In the genomic region with DNA sequence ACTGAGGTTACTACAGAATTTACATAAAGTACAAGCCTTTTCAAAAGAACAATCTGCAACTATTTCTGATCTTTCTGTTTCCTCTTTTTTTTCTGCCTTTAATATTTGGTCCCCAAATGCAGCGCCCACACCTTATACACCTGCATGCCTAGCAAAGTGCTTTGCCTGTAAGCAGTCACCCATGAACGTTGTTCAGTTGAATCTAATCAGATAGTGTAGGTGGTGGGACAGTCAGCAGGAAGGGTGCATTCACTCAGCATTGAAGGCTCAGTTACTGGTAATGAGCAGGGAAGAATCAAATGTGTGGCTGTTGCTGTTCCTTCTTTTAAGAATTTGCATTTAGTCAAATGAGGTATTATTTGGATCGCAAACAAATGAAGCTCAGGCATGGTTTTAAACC, we compare ENCODE assay signal across 11 cellular contexts.
A peak's percentile ranks its signal among the peaks of the same experiment; 100 is the strongest.
DNase-seq lines count a peak whose midpoint lies in the region; ATAC-seq, FAIRE-seq and TF ChIP-seq lines count a peak whose summit lies in the region.
"Had no signal": no experiment of that assay in that cellular context is flagged by ENCODE, and none has a peak within 500 bp of the region (broad histone marks: within the 10 kb centered on the region; RNA-seq: fewer than 3 reads in every experiment).

No MANE protein-coding gene starts in this region.

- ATAC-seq in GM18511 (IDR thresholded peaks at IDR 0.05; ENCODE audit: unreplicated experiment) (peak; percentile 91), GM21423 (IDR thresholded peaks at IDR 0.05; ENCODE audit: unreplicated experiment) (peak; percentile 46), HG03103 (IDR thresholded peaks at IDR 0.05; ENCODE audit: low read depth, unreplicated experiment) (peak; percentile 57), GM12878 (peak; percentile 66)

- no peaks in the 10 kb centered on the region for H3K27me3 ChIP-seq in GM12878 (replicated peaks in 1 of 2; ENCODE audit: control insufficient read depth in 2 of 2, insufficient read depth in 2 of 2, low read length in 1 of 2)
- H3K27me3 ChIP-seq in tibial nerve = no peaks in the 10 kb centered on the region
- H3K27me3 ChIP-seq: vagina had no signal

- BruUV-seq in GM12878 (replicated peaks; lab: Mats Ljungman, UMichigan) = no TSS peak

- 20% methylated on average over 3 of the region's 3 CpGs for WGBS in GM12878 (ENCODE audit: insufficient coverage, insufficient replicate concordance, low lambda C conversion rate, missing lambda C conversion rate)
- WGBS in tibial nerve, 2 donors = 88 to 89% methylated on average over 3 of the region's 3 CpGs

- no peak for TF ChIP-seq EP300 in GM12878 (IDR thresholded peaks at IDR 0.05; ENCODE audit: borderline replicate concordance in 1 of 2, control insufficient read depth in 1 of 2, low read depth in 2 of 2, low read length in 2 of 2)
- no peak for TF ChIP-seq EP300 in tibial nerve (IDR thresholded peaks at IDR 0.05)

- H4K20me1 ChIP-seq in GM12878 (ENCODE audit: control insufficient read depth, insufficient read depth) = no peaks in the 10 kb centered on the region

- CTCF ChIA-PET in GM12878 (lab: Yijun Ruan, JAX) = no interaction called here

- H3K9ac ChIP-seq in GM12878 (ENCODE audit: control insufficient read depth, insufficient read depth, low read length) = no peak overlapping the region
- H3K9ac ChIP-seq: KMS-11 had no signal

- H3K9me3 ChIP-seq in GM12878 (replicated peaks; ENCODE audit: control insufficient read depth, insufficient read depth, low read length) = no peaks in the 10 kb centered on the region
- no peaks in the 10 kb centered on the region for H3K9me3 ChIP-seq in tibial nerve
- H3K9me3 ChIP-seq: vagina had no signal

- POLR2A ChIA-PET in GM12878 (lab: Charles Lee) = interaction anchor here (0.7 kb wide), 1 partner anchor 9 kb away, joined by 3 read pairs; no protein-coding TSS in a partner anchor

- SMC1A ChIA-PET in GM12878 (lab: Charles Lee; ENCODE audit: uncharacterized antibody, unreplicated experiment) = no interaction called here

- DNase-seq in GM12878 (ENCODE audit: low read depth, low spot score) (peak; percentile 57), foreskin fibroblast (no peak), NCI-H2081 treated with DMSO at 0.1 percent for 48 hours (lab: John Stamatoyannopoulos, UW) (no peak), tibial nerve (ENCODE audit: low spot score in 2 of 2) (no peak)
- DNase-seq in effector CD8-positive, alpha-beta T cell (lab: John Stamatoyannopoulos, UW) = no peak
- DNase-seq: stimulated activated CD4-positive, alpha-beta T cell treated with anti-CD3 and anti-CD28 coated beads, Interleukin-4, amount 100 ng/mL, for 24 hours had no signal

- peak; percentile 23 for FAIRE-seq in GM12878 (lab: Jason Lieb, UNC)

- TF ChIP-seq CTCF in GM12878 (IDR thresholded peaks at IDR 0.05 in 2 of 3, conservative IDR thresholded peaks at IDR 0.05 in 1 of 3; ENCODE audit: control insufficient read depth in 2 of 3, extremely low read depth in 1 of 3, insufficient read depth in 1 of 3, low read depth in 3 of 3, low read length in 3 of 3) (no peak), foreskin fibroblast (IDR thresholded peaks at IDR 0.05; ENCODE audit: low read depth, low read length) (no peak), tibial nerve (IDR thresholded peaks at IDR 0.05) (no peak)

- RAD21 ChIA-PET in GM12878 (lab: Charles Lee; ENCODE audit: unreplicated experiment) = interaction anchor here (2.0 kb wide), 1 partner anchor 81 kb away, joined by 5 read pairs; no protein-coding TSS in a partner anchor

- no peaks in the 10 kb centered on the region for H3K79me2 ChIP-seq in GM12878 (ENCODE audit: control insufficient read depth, insufficient read depth, low read length)

- TF ChIP-seq RAD21 in GM12878 (IDR thresholded peaks at IDR 0.05; ENCODE audit: insufficient read depth, low read depth, low read length) = no peak

- peaks cover 0 to 5% of the 10 kb centered on the region in 2 experiments; a peak in 1 of 4 replicates for H3K36me3 ChIP-seq in GM12878 (ENCODE audit: control insufficient read depth in 2 of 2, insufficient read depth in 2 of 2, low read length in 1 of 2)
- peaks cover 0 to 56% (median 0%) of the 10 kb centered on the region in 3 donors for H3K36me3 ChIP-seq in tibial nerve

- no peak for TF ChIP-seq POLR2A in GM12878 (IDR thresholded peaks at IDR 0.05; ENCODE audit: low read depth, low read length)
- TF ChIP-seq POLR2A in tibial nerve (IDR thresholded peaks at IDR 0.05) = no peak

- H3K4me2 ChIP-seq in GM12878 (ENCODE audit: control insufficient read depth, insufficient read depth) = peak overlapping the region; percentile 59
- H3K4me2 ChIP-seq: KMS-11 had no signal

- in situ Hi-C loops in GM12878 (cut with MboI) = no loop called here

- no peak overlapping the region for H3K4me3 ChIP-seq in GM12878
- H3K4me3 ChIP-seq in foreskin fibroblast (ENCODE audit: low read depth in 1 of 2, low read length in 2 of 2) = no peak overlapping the region
- no peak overlapping the region for H3K4me3 ChIP-seq in tibial nerve
- H3K4me3 ChIP-seq: vagina had no signal

- intact Hi-C loops in GM12878 (cut with micrococcal nuclease; ENCODE audit: unreplicated experiment) = no loop called here

- H3K27ac ChIP-seq in GM12878 (ENCODE audit: control insufficient read depth, insufficient read depth) (no peak overlapping the region), tibial nerve (no peak overlapping the region)
- H3K27ac ChIP-seq: KMS-11, vagina had no signal

- no peak overlapping the region for H2AFZ ChIP-seq in GM12878 (ENCODE audit: control insufficient read depth, low read depth, low read length)

- H3K4me1 ChIP-seq in GM12878 (ENCODE audit: control insufficient read depth, insufficient read depth, low read length) (peaks cover 50% of the 10 kb centered on the region), tibial nerve (peaks cover 0 to 42% (median 11%) of the 10 kb centered on the region in 4 donors)

TF ChIP-seq in GM12878, 131 proteins besides CTCF, POLR2A, EP300 and RAD21 (continues in another document):
- TF ChIP-seq ASH2L (IDR thresholded peaks at IDR 0.05; ENCODE audit: borderline replicate concordance, low read depth) = no peak
- TF ChIP-seq SPI1 (IDR thresholded peaks at IDR 0.05; ENCODE audit: borderline replicate concordance, insufficient read depth, low read depth, low read length) = 0 out of 2 replicates have a peak, but pooled peaks have one; percentile 23
- TF ChIP-seq STAT3 (IDR thresholded peaks at IDR 0.05; ENCODE audit: low read depth, low read length) = no peak
- no peak for TF ChIP-seq CUX1 (IDR thresholded peaks at IDR 0.05; ENCODE audit: insufficient replicate concordance, low read depth, low read length)
- no peak for TF ChIP-seq KDM1A (IDR thresholded peaks at IDR 0.05; ENCODE audit: borderline replicate concordance)
- no peak for TF ChIP-seq DPF2 (IDR thresholded peaks at IDR 0.05)
- TF ChIP-seq FOS (IDR thresholded peaks at IDR 0.05; ENCODE audit: borderline replicate concordance, extremely low read depth, insufficient read length) = no peak
- TF ChIP-seq YY1 (IDR thresholded peaks at IDR 0.05; ENCODE audit: low read depth, low read length) = no peak
- no peak for TF ChIP-seq POLR2AphosphoS2 (IDR thresholded peaks at IDR 0.05; ENCODE audit: low read depth, low read length)
- peak; percentile 35; the same call in 1 of the 2 replicates for TF ChIP-seq NFIC (IDR thresholded peaks at IDR 0.05; ENCODE audit: low read depth, low read length)
- no peak for TF ChIP-seq ZNF24 (IDR thresholded peaks at IDR 0.05)
